Comparison of ENCODE assay signal across 13 cellular contexts in genomic region chr1:109918077-109918606, GRCh38. TPM values are rescaled to one million over a fixed set of nuclear protein-coding genes. Genes with fewer than 3 reads are reported as not detected.
A peak's percentile ranks its signal among the peaks of the same experiment; 100 is the strongest.
DNase-seq lines count a peak whose midpoint lies in the region; TF ChIP-seq lines count a peak whose summit lies in the region.
"Had no signal": no experiment of that assay in that cellular context is flagged by ENCODE, and none has a peak within 500 bp of the region (broad histone marks: within the 10 kb centered on the region; RNA-seq: fewer than 3 reads in every experiment).

No MANE protein-coding gene starts in this region.

- no peak overlapping the region for H2AFZ ChIP-seq in Loucy (ENCODE audit: low read length)

- H3K27ac Mint-ChIP-seq in activated CD4-positive, alpha-beta memory T cell treated with anti-CD3 and anti-CD28 coated beads, Interleukin-2, amount 10 ng/mL, durations not matched to agents 7 days and 5 days: peak overlapping the region; percentile 44
- no peak overlapping the region for H3K27ac Mint-ChIP-seq in activated CD4-positive, alpha-beta memory T cell treated with anti-CD3 and anti-CD28 coated beads for 36 hours
- H3K27ac Mint-ChIP-seq in progenitor cell of endocrine pancreas: no peak overlapping the region

- peaks cover 61% of the 10 kb centered on the region for H3K4me1 ChIP-seq in Loucy (ENCODE audit: insufficient read depth, low read length, poor library complexity, severe bottlenecking)

- peak overlapping the region; percentile 91 for H3K4me3 ChIP-seq in Loucy (ENCODE audit: low read length, poor library complexity, severe bottlenecking)
- H3K4me3 ChIP-seq in brain microvascular endothelial cell (ENCODE audit: low read depth, low read length): no peak overlapping the region

- POLR2A ChIA-PET in activated CD4-positive, alpha-beta memory T cell treated with anti-CD3 and anti-CD28 coated beads, Interleukin-2, amount 10 ng/mL, durations not matched to agents 7 days and 5 days (lab: Charles Lee): interaction anchor here (0.7 to 1.9 kb wide), 6 partner anchors 12 to 371 kb away, joined by 3 to 6 read pairs (median 4); partner anchors contain the start of gene AHCYL1
- POLR2A ChIA-PET in activated CD4-positive, alpha-beta memory T cell treated with anti-CD3 and anti-CD28 coated beads for 36 hours (lab: Charles Lee): no interaction called here

- H3K27me3 Mint-ChIP-seq in activated CD4-positive, alpha-beta memory T cell treated with anti-CD3 and anti-CD28 coated beads, Interleukin-2, amount 10 ng/mL, durations not matched to agents 7 days and 5 days: no peaks in the 10 kb centered on the region
- no peaks in the 10 kb centered on the region for H3K27me3 Mint-ChIP-seq in activated CD4-positive, alpha-beta memory T cell treated with anti-CD3 and anti-CD28 coated beads for 36 hours
- H3K27me3 Mint-ChIP-seq in progenitor cell of endocrine pancreas: peaks cover 15% of the 10 kb centered on the region

- H3K9me2 ChIP-seq in Loucy (replicated peaks; ENCODE audit: low read depth, low read length): no peaks in the 10 kb centered on the region

- H3K4me2 ChIP-seq in Loucy (ENCODE audit: low read depth, low read length, poor library complexity, severe bottlenecking): peak overlapping the region; percentile 87

- H4K20me1 ChIP-seq in Loucy (ENCODE audit: insufficient read depth, low read length, poor library complexity, severe bottlenecking): peaks cover 92% of the 10 kb centered on the region

- H3K36me3 Mint-ChIP-seq in activated CD4-positive, alpha-beta memory T cell treated with anti-CD3 and anti-CD28 coated beads, Interleukin-2, amount 10 ng/mL, durations not matched to agents 7 days and 5 days (ENCODE audit: low read depth): peaks cover 83% of the 10 kb centered on the region
- peaks cover 75% of the 10 kb centered on the region for H3K36me3 Mint-ChIP-seq in activated CD4-positive, alpha-beta memory T cell treated with anti-CD3 and anti-CD28 coated beads for 36 hours
- H3K36me3 Mint-ChIP-seq in progenitor cell of endocrine pancreas (ENCODE audit: insufficient read depth): no peaks in the 10 kb centered on the region

- H3K4me1 Mint-ChIP-seq in activated CD4-positive, alpha-beta memory T cell treated with anti-CD3 and anti-CD28 coated beads, Interleukin-2, amount 10 ng/mL, durations not matched to agents 7 days and 5 days: peaks cover 49% of the 10 kb centered on the region
- H3K4me1 Mint-ChIP-seq in activated CD4-positive, alpha-beta memory T cell treated with anti-CD3 and anti-CD28 coated beads for 36 hours (ENCODE audit: low read depth): peaks cover 13% of the 10 kb centered on the region
- H3K4me1 Mint-ChIP-seq in progenitor cell of endocrine pancreas (ENCODE audit: low read depth): peaks cover 7% of the 10 kb centered on the region
- H3K4me1 Mint-ChIP-seq: memory B cell had no signal

- peak overlapping the region; percentile 97 for H3K9ac ChIP-seq in Loucy (ENCODE audit: low read depth, low read length, poor library complexity, severe bottlenecking)

- H3K4me3 Mint-ChIP-seq in activated CD4-positive, alpha-beta memory T cell treated with anti-CD3 and anti-CD28 coated beads, Interleukin-2, amount 10 ng/mL, durations not matched to agents 7 days and 5 days: no peak overlapping the region
- no peak overlapping the region for H3K4me3 Mint-ChIP-seq in activated CD4-positive, alpha-beta memory T cell treated with anti-CD3 and anti-CD28 coated beads for 36 hours
- no peak overlapping the region for H3K4me3 Mint-ChIP-seq in progenitor cell of endocrine pancreas (ENCODE audit: low read depth)
- H3K4me3 Mint-ChIP-seq: activated T-cell treated with anti-CD3 and anti-CD28 coated beads, Interleukin-2, amount 50 U/mL, for 4 hours; memory B cell had no signal

- H3K9me3 Mint-ChIP-seq in activated CD4-positive, alpha-beta memory T cell treated with anti-CD3 and anti-CD28 coated beads, Interleukin-2, amount 10 ng/mL, durations not matched to agents 7 days and 5 days: no peaks in the 10 kb centered on the region
- H3K9me3 Mint-ChIP-seq in activated CD4-positive, alpha-beta memory T cell treated with anti-CD3 and anti-CD28 coated beads for 36 hours: no peaks in the 10 kb centered on the region
- H3K9me3 Mint-ChIP-seq in progenitor cell of endocrine pancreas (ENCODE audit: low read depth): no peaks in the 10 kb centered on the region
- H3K9me3 Mint-ChIP-seq: activated T-cell treated with anti-CD3 and anti-CD28 coated beads, Interleukin-2, amount 50 U/mL, for 4 hours; memory B cell had no signal

- intact Hi-C loops in activated CD4-positive, alpha-beta memory T cell treated with anti-CD3 and anti-CD28 coated beads for 36 hours (cut with micrococcal nuclease): no loop called here
- intact Hi-C loops in posterior vena cava (cut with DNase I): loop anchor here in 1 of 2 donors (10.0 kb wide), 1 partner anchor 123 kb away; no protein-coding TSS in a partner anchor

- DNase-seq in activated CD4-positive, alpha-beta memory T cell treated with anti-CD3 and anti-CD28 coated beads, Interleukin-2, amount 10 ng/mL, durations not matched to agents 7 days and 5 days: no peak
- DNase-seq in activated CD4-positive, alpha-beta memory T cell treated with anti-CD3 and anti-CD28 coated beads for 36 hours: no peak
- DNase-seq in brain microvascular endothelial cell (no peak), progenitor cell of endocrine pancreas (ENCODE audit: low spot score, unreplicated experiment) (no peak), NCI-H345 (lab: John Stamatoyannopoulos, UW) (no peak), GM03348 (ENCODE audit: low spot score) (no peak), posterior vena cava (ENCODE audit: low spot score) (no peak)
- DNase-seq: activated T-cell treated with anti-CD3 and anti-CD28 coated beads, Interleukin-2, amount 50 U/mL, for 4 hours; GF-D8; MV-4-11; NCI-H524 had no signal

- H3K9me3 ChIP-seq in Loucy (ENCODE audit: insufficient read depth, low read depth, low read length): no peaks in the 10 kb centered on the region

- no peak overlapping the region for H3K27ac ChIP-seq in brain microvascular endothelial cell

- CTCF ChIA-PET in activated CD4-positive, alpha-beta memory T cell treated with anti-CD3 and anti-CD28 coated beads, Interleukin-2, amount 10 ng/mL, durations not matched to agents 7 days and 5 days (lab: Charles Lee): interaction anchor here (0.6 to 2.9 kb wide), 6 partner anchors 65 to 277 kb away, joined by 3 to 11 read pairs (median 6); partner anchors contain the start of gene AHCYL1
- CTCF ChIA-PET in activated CD4-positive, alpha-beta memory T cell treated with anti-CD3 and anti-CD28 coated beads for 36 hours (lab: Charles Lee): interaction anchor here (0.9 to 3.7 kb wide), 9 partner anchors 66 to 278 kb away, joined by 3 to 18 read pairs (median 3); partner anchors contain the start of gene AHCYL1

- in situ Hi-C loops in brain microvascular endothelial cell (cut with HindIII; ENCODE audit: low pct_ligation_motif_present, low sequenced_read_pairs): no loop called here

- H3K79me2 ChIP-seq in Loucy (ENCODE audit: insufficient read depth, low read length): peaks cover 98% of the 10 kb centered on the region

- TF ChIP-seq CTCF in Loucy (conservative IDR thresholded peaks at IDR 0.05; ENCODE audit: low read length) (peak; percentile 49), brain microvascular endothelial cell (IDR thresholded peaks at IDR 0.05; ENCODE audit: low read depth, low read length, missing control alignments) (peak; percentile 33), progenitor cell of endocrine pancreas (IDR thresholded peaks at IDR 0.05; ENCODE audit: unreplicated experiment) (peak; percentile 18)

- peaks cover 83% of the 10 kb centered on the region for H3K36me3 ChIP-seq in Loucy (ENCODE audit: insufficient read depth, low read length)
- H3K36me3 ChIP-seq in brain microvascular endothelial cell (replicated peaks): peaks cover 31% of the 10 kb centered on the region

- H3F3A ChIP-seq in Loucy (ENCODE audit: low read depth): no peaks in the 10 kb centered on the region

- H3K27me3 ChIP-seq in Loucy (ENCODE audit: insufficient read depth, low read length, poor library complexity, severe bottlenecking): no peaks in the 10 kb centered on the region
- H3K27me3 ChIP-seq in brain microvascular endothelial cell (replicated peaks): no peaks in the 10 kb centered on the region

RNA-seq across cellular contexts. Expression of gene CSF1, which starts 7.5 kb away (rescaled TPM):
- 10 to 100 TPM; 89.4 to 94.2 TPM for total RNA-seq in activated CD4-positive, alpha-beta memory T cell treated with anti-CD3 and anti-CD28 coated beads, Interleukin-2, amount 10 ng/mL, durations not matched to agents 7 days and 5 days
- 100 to 1,000 TPM; 135 to 140 TPM for total RNA-seq in activated CD4-positive, alpha-beta memory T cell treated with anti-CD3 and anti-CD28 coated beads for 36 hours
- total RNA-seq in progenitor cell of endocrine pancreas (0.89 and 2.9 TPM in 2 replicates), posterior vena cava (10 to 100 TPM; 64.1 to 68.7 TPM)

Comparison
In these comparisons a context has a peak if more than half of its experiments do, and no peak if none do; other contexts are left out.
1. RNA of gene CSF1, which starts 7.5 kb away (total RNA-seq): 135 to 140 TPM in activated CD4-positive, alpha-beta memory T cell treated with anti-CD3 and anti-CD28 coated beads for 36 hours, 89.4 to 94.2 TPM in activated CD4-positive, alpha-beta memory T cell treated with anti-CD3 and anti-CD28 coated beads, Interleukin-2, amount 10 ng/mL, durations not matched to agents 7 days and 5 days and 64.1 to 68.7 TPM in posterior vena cava; 0.89 to 2.9 TPM in progenitor cell of endocrine pancreas; every median in the first group is over 10 times any median in the second.
2. Peak in every context shown above with its lines, with median percentiles within 50 percentile points of each other: CTCF ChIP-seq.